9 cellular contexts compared by ENCODE assay signal in genomic region chr9:97703437-97704326, GRCh38. TPM values are rescaled to one million over a fixed set of nuclear protein-coding genes. Genes with fewer than 3 reads are reported as not detected.
A peak's percentile ranks its signal among the peaks of the same experiment; 100 is the strongest.
DNase-seq lines count a peak whose midpoint lies in the region; ATAC-seq and TF ChIP-seq lines count a peak whose summit lies in the region.
"Had no signal": no experiment of that assay in that cellular context is flagged by ENCODE, and none has a peak within 500 bp of the region (broad histone marks: within the 10 kb centered on the region; RNA-seq: fewer than 3 reads in every experiment).

No MANE protein-coding gene starts in this region.

- TF ChIP-seq CTCF in HEK293 (tag by site-specific recombination; IDR thresholded peaks at IDR 0.05) (no peak), epithelial cell of proximal tubule (conservative IDR thresholded peaks at IDR 0.05; ENCODE audit: low read depth, low read length) (no peak)

- H3K9me3 ChIP-seq in HEK293 (ENCODE audit: control insufficient read depth, insufficient read depth, low read depth, low read length) (no peaks in the 10 kb centered on the region), SJSA1 (replicated peaks) (no peaks in the 10 kb centered on the region)
- H3K9me3 ChIP-seq: heart right ventricle had no signal

- CTCF ChIA-PET in HEK293 (lab: Yijun Ruan, JAX): interaction anchor here (0.7 to 4.0 kb wide), 5 partner anchors 195 to 220 kb away, joined by 3 to 43 read pairs (median 4); partner anchors contain the start of gene TRMO

- peak overlapping the region; percentile 8; the same call in 1 of the 2 replicates for H3K27ac ChIP-seq in HEK293 (ENCODE audit: extremely low read depth, low read depth, low read length)
- H3K27ac ChIP-seq in SJSA1: peak overlapping the region; percentile 67
- H3K27ac ChIP-seq: heart right ventricle had no signal

- ATAC-seq in stimulated activated naive CD8-positive, alpha-beta T cell treated with anti-CD3 and anti-CD28 coated beads, Interleukin-15, Interleukin-2, amounts not matched to agents 100 U/mL and 50 U/mL, for 24 hours: peak; percentile 80
- no peak for ATAC-seq in GM18502 (IDR thresholded peaks at IDR 0.05; ENCODE audit: poor library complexity, unreplicated experiment)

- no peaks in the 10 kb centered on the region for H3K27me3 ChIP-seq in SJSA1 (replicated peaks)

- no peaks in the 10 kb centered on the region; the same call in 1 of the 2 replicates for H3K4me1 ChIP-seq in HEK293 (ENCODE audit: control insufficient read depth, insufficient read depth, low read length)
- peaks cover 24% of the 10 kb centered on the region for H3K4me1 ChIP-seq in SJSA1 (replicated peaks)

- H3K4me3 ChIP-seq in HEK293 (ENCODE audit: low read depth, low read length) (no peak overlapping the region), SJSA1 (no peak overlapping the region), epithelial cell of proximal tubule (ENCODE audit: low read depth, low read length) (peak overlapping the region; percentile 5)
- H3K4me3 ChIP-seq: heart right ventricle had no signal

- H3K36me3 ChIP-seq in HEK293 (ENCODE audit: control insufficient read depth in 2 of 2, insufficient read depth in 1 of 2, low read length in 2 of 2): no peaks in the 10 kb centered on the region
- H3K36me3 ChIP-seq in SJSA1: no peaks in the 10 kb centered on the region
- H3K36me3 ChIP-seq: heart right ventricle had no signal

- DNase-seq in COLO668 (lab: John Stamatoyannopoulos, UW; ENCODE audit: unreplicated experiment): peak; percentile 19
- DNase-seq in SJSA1 (ENCODE audit: low read depth in 1 of 2, low spot score in 2 of 2): peak; percentile 67 to 88
- DNase-seq in epithelial cell of proximal tubule (ENCODE audit: low read depth): peak; percentile 82
- peak; percentile 29 for DNase-seq in stimulated activated naive CD8-positive, alpha-beta T cell treated with anti-CD3 and anti-CD28 coated beads, Interleukin-15, Interleukin-2, amounts not matched to agents 100 U/mL and 50 U/mL, for 24 hours
- DNase-seq in SKM-1 treated with dmso at 0.1 percent for 144 hours (lab: John Stamatoyannopoulos, UW; ENCODE audit: unreplicated experiment): no peak
- DNase-seq in superior temporal gyrus (ENCODE audit: extremely low spot score): no peak
- DNase-seq: heart right ventricle had no signal

- POLR2A ChIA-PET in HEK293 (lab: Yijun Ruan, JAX): interaction anchor here (1.8 kb wide), 1 partner anchor 8 kb away, joined by 4 read pairs; no protein-coding TSS in a partner anchor

TF ChIP-seq in HEK293, 187 proteins besides CTCF, POLR2A, EP300 and RAD21 (continues in another document):
- TF ChIP-seq PRDM2 (tag by site-specific recombination; IDR thresholded peaks at IDR 0.05; ENCODE audit: borderline replicate concordance): no peak
- 0 out of 2 replicates have a peak, but pooled peaks have one; percentile 25 for TF ChIP-seq ZNF2 (tag by site-specific recombination; IDR thresholded peaks at IDR 0.05)
- TF ChIP-seq ZNF792 (tag by site-specific recombination; IDR thresholded peaks at IDR 0.05): no peak
- TF ChIP-seq TCF7L2 (IDR thresholded peaks at IDR 0.05; ENCODE audit: borderline replicate concordance, low read depth, low read length): no peak
- TF ChIP-seq ZNF561 (tag by site-specific recombination; IDR thresholded peaks at IDR 0.05; ENCODE audit: borderline replicate concordance): no peak
- TF ChIP-seq ZNF843 (tag by site-specific recombination; IDR thresholded peaks at IDR 0.05): peak; percentile 52; the same call in 1 of the 2 replicates
- TF ChIP-seq ZSCAN30 (tag by site-specific recombination; IDR thresholded peaks at IDR 0.05): no peak
- no peak for TF ChIP-seq MZF1 (tag by site-specific recombination; IDR thresholded peaks at IDR 0.05; ENCODE audit: borderline replicate concordance)
- TF ChIP-seq ZIC2 (tag by site-specific recombination; IDR thresholded peaks at IDR 0.05): no peak
- peak; percentile 74 for TF ChIP-seq ZNF629 (tag by site-specific recombination; IDR thresholded peaks at IDR 0.05)
- TF ChIP-seq ZNF514 (tag by site-specific recombination; IDR thresholded peaks at IDR 0.05): no peak
- TF ChIP-seq ZNF645 (tag by site-specific recombination; IDR thresholded peaks at IDR 0.05): no peak
- no peak for TF ChIP-seq ZBTB44 (tag by site-specific recombination; IDR thresholded peaks at IDR 0.05)
- no peak for TF ChIP-seq ZNF623 (tag by site-specific recombination; IDR thresholded peaks at IDR 0.05)
- TF ChIP-seq ZNF664 (tag by site-specific recombination; IDR thresholded peaks at IDR 0.05): no peak
- no peak for TF ChIP-seq SALL2 (tag by site-specific recombination; IDR thresholded peaks at IDR 0.05; ENCODE audit: borderline replicate concordance)
- no peak for TF ChIP-seq ZNF391 (tag by site-specific recombination; IDR thresholded peaks at IDR 0.05; ENCODE audit: borderline replicate concordance, low read depth)
- TF ChIP-seq KLF8 (tag by site-specific recombination; IDR thresholded peaks at IDR 0.05): no peak
- no peak for TF ChIP-seq ZNF521 (tag by site-specific recombination; IDR thresholded peaks at IDR 0.05)
- TF ChIP-seq ELK4 (IDR thresholded peaks at IDR 0.05; ENCODE audit: borderline replicate concordance, low read depth, low read length): no peak

RNA-seq across cellular contexts. Expression of gene XPA, which starts 6.5 kb away (rescaled TPM):
- total RNA-seq in SJSA1 (2014; rRNA removed; shearing (Covaris generic)): 7.8 and 13.3 TPM in 2 replicates
- 4.7 and 7.6 TPM in 2 replicates for total RNA-seq in epithelial cell of proximal tubule

Comparison
In these comparisons a context has a peak if more than half of its experiments do, and no peak if none do; other contexts are left out.
1. DNase-seq: peak in COLO668 (single experiment), SJSA1 (2 of 2), epithelial cell of proximal tubule (single experiment) and stimulated activated naive CD8-positive, alpha-beta T cell treated with anti-CD3 and anti-CD28 coated beads, Interleukin-15, Interleukin-2, amounts not matched to agents 100 U/mL and 50 U/mL, for 24 hours (single experiment); none in SKM-1 treated with dmso at 0.1 percent for 144 hours (single experiment) and superior temporal gyrus (single experiment).